ENCODE assay signal across 31 cellular contexts in the genomic region with DNA sequence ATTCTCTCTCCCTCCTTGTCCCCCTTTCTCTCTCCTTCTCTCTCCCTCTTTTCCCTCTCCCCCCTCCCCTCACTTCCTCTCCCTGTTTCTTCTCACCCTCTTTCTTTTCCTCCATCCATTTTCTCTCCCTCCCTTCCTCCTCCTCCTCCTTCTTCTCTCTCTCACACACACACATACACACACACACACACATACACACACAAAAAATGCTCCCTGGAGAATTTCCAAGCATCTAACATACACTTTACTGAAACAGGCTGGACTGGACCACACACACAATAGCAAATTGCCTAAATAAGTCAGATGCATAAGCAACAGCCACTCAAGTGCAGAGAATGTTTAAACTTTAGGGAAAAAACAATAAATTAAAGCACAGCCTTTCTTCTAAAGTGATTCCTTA.
"Had no signal": no experiment of that assay in that cellular context is flagged by ENCODE, and none has a peak within 500 bp of the region (broad histone marks: within the 10 kb centered on the region; RNA-seq: fewer than 3 reads in every experiment).

No MANE protein-coding gene starts in this region.

- H3K9me3 ChIP-seq: adrenal gland, body of pancreas, breast epithelium, colonic mucosa, gastrocnemius medialis, heart left ventricle had no signal

- H3K4me3 Mint-ChIP-seq: activated CD4-positive, alpha-beta memory T cell treated with anti-CD3 and anti-CD28 coated beads, Interleukin-2, amount 10 ng/mL, durations not matched to agents 7 days and 5 days; activated CD4-positive, alpha-beta T cell treated with anti-CD3 and anti-CD28 coated beads for 36 hours; activated CD4-positive, alpha-beta T cell treated with anti-CD3 and anti-CD28 coated beads, Interleukin-2, amount 10 ng/mL, durations not matched to agents 7 days and 5 days; activated naive CD4-positive, alpha-beta T cell treated with anti-CD3 and anti-CD28 coated beads for 36 hours; activated naive CD4-positive, alpha-beta T cell treated with anti-CD3 and anti-CD28 coated beads, Interleukin-2, amount 50 U/mL, for 24 hours; activated naive CD8-positive, alpha-beta T cell treated with anti-CD3 and anti-CD28 coated beads for 36 hours; activated naive CD8-positive, alpha-beta T cell treated with anti-CD3 and anti-CD28 coated beads, Interleukin-2, amount 50 U/mL, for 24 hours; activated T-helper 1 cell treated with anti-CD3 and anti-CD28 coated beads, Interleukin-12 subunit alpha, Interleukin-12 subunit beta, Interleukin-2, Interleukin-4 antibody, amounts not matched to agents 30 ng/mL and 10 ng/mL and 1 ng/mL, durations not matched to agents 14 hours and 24 hours and 36 hours had no signal

- ATAC-seq: activated CD4-positive, alpha-beta T cell treated with anti-CD3 and anti-CD28 coated beads for 36 hours; activated naive CD8-positive, alpha-beta T cell treated with anti-CD3 and anti-CD28 coated beads, Interleukin-2, amount 50 U/mL, for 24 hours; body of pancreas; foreskin keratinocyte; gastrocnemius medialis; heart left ventricle had no signal

- H3K27me3 Mint-ChIP-seq: activated CD4-positive, alpha-beta memory T cell treated with anti-CD3 and anti-CD28 coated beads, Interleukin-2, amount 10 ng/mL, durations not matched to agents 7 days and 5 days; activated CD4-positive, alpha-beta T cell treated with anti-CD3 and anti-CD28 coated beads, Interleukin-2, amount 10 ng/mL, durations not matched to agents 7 days and 5 days; activated naive CD4-positive, alpha-beta T cell treated with anti-CD3 and anti-CD28 coated beads, Interleukin-2, amount 50 U/mL, for 24 hours; activated naive CD8-positive, alpha-beta T cell treated with anti-CD3 and anti-CD28 coated beads for 36 hours; activated naive CD8-positive, alpha-beta T cell treated with anti-CD3 and anti-CD28 coated beads, Interleukin-2, amount 50 U/mL, for 24 hours had no signal

- H3K36me3 Mint-ChIP-seq: activated naive CD4-positive, alpha-beta T cell treated with anti-CD3 and anti-CD28 coated beads, Interleukin-2, amount 50 U/mL, for 24 hours; activated naive CD8-positive, alpha-beta T cell treated with anti-CD3 and anti-CD28 coated beads for 36 hours had no signal

- H3K4me3 ChIP-seq: adrenal gland, body of pancreas, breast epithelium, cardiac muscle cell, colonic mucosa, gastrocnemius medialis, heart left ventricle had no signal

- H3K9me3 Mint-ChIP-seq: activated naive CD4-positive, alpha-beta T cell treated with anti-CD3 and anti-CD28 coated beads for 36 hours; activated naive CD4-positive, alpha-beta T cell treated with anti-CD3 and anti-CD28 coated beads, Interleukin-2, amount 50 U/mL, for 24 hours; activated T-helper 1 cell treated with anti-CD3 and anti-CD28 coated beads, Interleukin-12 subunit alpha, Interleukin-12 subunit beta, Interleukin-2, Interleukin-4 antibody, amounts not matched to agents 30 ng/mL and 10 ng/mL and 1 ng/mL, durations not matched to agents 14 hours and 24 hours and 36 hours; activated T-helper 2 cell treated with anti-CD3 and anti-CD28 coated beads, Interferon-gamma antibody, Interleukin-2, Interleukin-4, amounts not matched to agents 10 μg/mL and 5 μg/mL and 100 μg/mL, durations not matched to agents 14 hours and 24 hours and 36 hours had no signal

- H3K4me1 Mint-ChIP-seq: activated CD4-positive, alpha-beta memory T cell treated with anti-CD3 and anti-CD28 coated beads, Interleukin-2, amount 10 ng/mL, durations not matched to agents 7 days and 5 days; activated CD4-positive, alpha-beta T cell treated with anti-CD3 and anti-CD28 coated beads for 36 hours; activated CD4-positive, alpha-beta T cell treated with anti-CD3 and anti-CD28 coated beads, Interleukin-2, amount 10 ng/mL, durations not matched to agents 7 days and 5 days; activated naive CD4-positive, alpha-beta T cell treated with anti-CD3 and anti-CD28 coated beads, Interleukin-2, amount 50 U/mL, for 24 hours; activated naive CD8-positive, alpha-beta T cell treated with anti-CD3 and anti-CD28 coated beads for 36 hours; activated naive CD8-positive, alpha-beta T cell treated with anti-CD3 and anti-CD28 coated beads, Interleukin-2, amount 50 U/mL, for 24 hours had no signal

- H3K27me3 ChIP-seq: adrenal gland, body of pancreas, breast epithelium, cardiac muscle cell, colonic mucosa, foreskin keratinocyte, gastrocnemius medialis had no signal

- H3K27ac Mint-ChIP-seq: activated CD4-positive, alpha-beta memory T cell treated with anti-CD3 and anti-CD28 coated beads, Interleukin-2, amount 10 ng/mL, durations not matched to agents 7 days and 5 days; activated CD4-positive, alpha-beta T cell treated with anti-CD3 and anti-CD28 coated beads for 36 hours; activated CD4-positive, alpha-beta T cell treated with anti-CD3 and anti-CD28 coated beads, Interleukin-2, amount 10 ng/mL, durations not matched to agents 7 days and 5 days; activated naive CD4-positive, alpha-beta T cell treated with anti-CD3 and anti-CD28 coated beads for 36 hours; activated naive CD4-positive, alpha-beta T cell treated with anti-CD3 and anti-CD28 coated beads, Interleukin-2, amount 50 U/mL, for 24 hours; activated naive CD8-positive, alpha-beta T cell treated with anti-CD3 and anti-CD28 coated beads for 36 hours; activated naive CD8-positive, alpha-beta T cell treated with anti-CD3 and anti-CD28 coated beads, Interleukin-2, amount 50 U/mL, for 24 hours; activated T-helper 1 cell treated with anti-CD3 and anti-CD28 coated beads, Interleukin-12 subunit alpha, Interleukin-12 subunit beta, Interleukin-2, Interleukin-4 antibody, amounts not matched to agents 30 ng/mL and 10 ng/mL and 1 ng/mL, durations not matched to agents 14 hours and 24 hours and 36 hours; activated T-helper 2 cell treated with anti-CD3 and anti-CD28 coated beads, Interferon-gamma antibody, Interleukin-2, Interleukin-4, amounts not matched to agents 10 μg/mL and 5 μg/mL and 100 μg/mL, durations not matched to agents 14 hours and 24 hours and 36 hours had no signal

- H3K27ac ChIP-seq: adrenal gland, body of pancreas, breast epithelium, cardiac muscle cell, colonic mucosa, epithelial cell of prostate, foreskin keratinocyte, gastrocnemius medialis, heart left ventricle had no signal

- DNase-seq: activated CD4-positive, alpha-beta memory T cell treated with anti-CD3 and anti-CD28 coated beads, Interleukin-2, amount 10 ng/mL, durations not matched to agents 7 days and 5 days; activated CD4-positive, alpha-beta T cell treated with anti-CD3 and anti-CD28 coated beads for 36 hours; activated CD4-positive, alpha-beta T cell treated with anti-CD3 and anti-CD28 coated beads, Interleukin-2, amount 10 ng/mL, durations not matched to agents 7 days and 5 days; activated CD4-positive, alpha-beta T cell treated with anti-CD3 and anti-CD28 coated beads, Interleukin-2, amount 50 U/mL, for 4 hours; activated CD4-positive, CD25-positive, alpha-beta regulatory T cell; activated CD4-positive, CD25-positive, alpha-beta regulatory T cell treated with anti-CD3 and anti-CD28 coated beads, Interleukin-2, amount 50 U/mL, for 72 hours; activated effector memory CD4-positive, alpha-beta T cell treated with anti-CD3 and anti-CD28 coated beads, Interleukin-2, amount 50 U/mL, for 16 hours; activated naive CD4-positive, alpha-beta T cell treated with anti-CD3 and anti-CD28 coated beads for 36 hours; activated naive CD8-positive, alpha-beta T cell treated with anti-CD3 and anti-CD28 coated beads for 36 hours; activated naive CD8-positive, alpha-beta T cell treated with anti-CD3 and anti-CD28 coated beads, Interleukin-2, amount 50 U/mL, for 24 hours; activated T-cell treated with anti-CD3 and anti-CD28 coated beads, Interleukin-2, amount 50 U/mL, for 1 hour; activated T-cell treated with anti-CD3 and anti-CD28 coated beads, Interleukin-2, amount 50 U/mL, for 48 hours; adrenal gland; amygdala; aorta; body of pancreas; central memory CD4-positive, alpha-beta T cell; cerebellar nuclear complex; colonic mucosa; effector CD8-positive, alpha-beta T cell; foreskin keratinocyte; gastrocnemius medialis; glutamatergic neuron; heart left ventricle; T-helper 2 cell had no signal

- H3K4me1 ChIP-seq: adrenal gland, breast epithelium, colonic mucosa, gastrocnemius medialis, heart left ventricle had no signal

- H3K36me3 ChIP-seq: adrenal gland, breast epithelium, cardiac muscle cell, colonic mucosa, gastrocnemius medialis, heart left ventricle had no signal
